Comparison of ENCODE assay signal across 16 cellular contexts in genomic region chr4:153159016-153159415, GRCh38. TPM values are rescaled to one million over a fixed set of nuclear protein-coding genes. Genes with fewer than 3 reads are reported as not detected.
DNase-seq lines count a peak whose midpoint lies in the region; ATAC-seq, FAIRE-seq and TF ChIP-seq lines count a peak whose summit lies in the region.
"Had no signal": no experiment of that assay in that cellular context is flagged by ENCODE, and none has a peak within 500 bp of the region (broad histone marks: within the 10 kb centered on the region; RNA-seq: fewer than 3 reads in every experiment).

No MANE protein-coding gene starts in this region.

- DNase-seq in activated CD4-positive, CD25-positive, alpha-beta regulatory T cell (lab: John Stamatoyannopoulos, UW), result no peak
- DNase-seq in MM.1S (no peak), K562 (ENCODE audit: extremely low read depth in 1 of 4, low spot score in 3 of 4) (no peak), small intestine (peak; percentile 52), foreskin keratinocyte (no peak)
- DNase-seq: activated CD4-positive, alpha-beta T cell treated with anti-CD3 and anti-CD28 coated beads, Interleukin-2, amount 50 U/mL, for 4 hours; activated effector memory CD4-positive, alpha-beta T cell treated with Interleukin-2 at 50 U/mL for 16 hours; esophagus squamous epithelium; NCI-H2107; psoas muscle; uterus had no signal

- H3K9me2 ChIP-seq in MM.1S (replicated peaks; ENCODE audit: insufficient read depth, low read length), result no peaks in the 10 kb centered on the region

- H3K4me2 ChIP-seq in MM.1S (ENCODE audit: low read depth, low read length) (no peak overlapping the region), K562 (ENCODE audit: insufficient read depth, low read length) (no peak overlapping the region)

- H3K36me3 ChIP-seq in MM.1S (replicated peaks; ENCODE audit: insufficient read depth, low read length) (no peaks in the 10 kb centered on the region), K562 (ENCODE audit: control insufficient read depth, insufficient read depth, low read length) (no peaks in the 10 kb centered on the region), small intestine (ENCODE audit: control insufficient read depth in 2 of 2, insufficient read depth in 2 of 2, low read length in 2 of 2) (no peaks in the 10 kb centered on the region)
- H3K36me3 ChIP-seq: cardiac muscle cell, esophagus squamous epithelium, uterus had no signal

- peak; percentile 12 to 19 for ATAC-seq in activated CD4-positive, CD25-positive, alpha-beta regulatory T cell treated with anti-CD3 and anti-CD28 coated beads, Interleukin-2, amount 50 U/mL, for 24 hours
- ATAC-seq in K562, result peak; percentile 23; the same call in 1 of the 3 replicates
- ATAC-seq in GM18858 (IDR thresholded peaks at IDR 0.05; ENCODE audit: unreplicated experiment), result no peak
- ATAC-seq in foreskin keratinocyte, result no peak
- no peak for ATAC-seq in HG03520 (IDR thresholded peaks at IDR 0.05; ENCODE audit: unreplicated experiment)
- ATAC-seq: psoas muscle; stimulated activated memory B cell treated with anti-CD40 and anti-IgM and Interleukin-4, amounts not matched to agents 10 μg/mL and 1 μg/mL and 100 μg/mL, for 72 hours had no signal

- peak; percentile 16; the same call in 1 of the 2 replicates for TF ChIP-seq CTCF in MM.1S (IDR thresholded peaks at IDR 0.05; ENCODE audit: low read length)
- no peak for TF ChIP-seq CTCF in K562 (IDR thresholded peaks at IDR 0.05 in 2 of 3, conservative IDR thresholded peaks at IDR 0.05 in 1 of 3; ENCODE audit: insufficient read depth in 2 of 3, low read depth in 1 of 3, low read length in 3 of 3)
- no peak for TF ChIP-seq CTCF in foreskin keratinocyte (conservative IDR thresholded peaks at IDR 0.05)

- no peaks in the 10 kb centered on the region for H3K79me2 ChIP-seq in MM.1S (ENCODE audit: low read length)
- no peaks in the 10 kb centered on the region for H3K79me2 ChIP-seq in K562 (ENCODE audit: control insufficient read depth, insufficient read depth, low read length)

- H3K4me1 ChIP-seq in MM.1S (ENCODE audit: low read length) (no peaks in the 10 kb centered on the region), K562 (replicated peaks in 1 of 2; ENCODE audit: control insufficient read depth in 2 of 2, insufficient read depth in 2 of 2, low read length in 2 of 2) (peaks cover 0 to 2% of the 10 kb centered on the region in 2 experiments; a peak in 2 of 5 replicates), small intestine (ENCODE audit: control insufficient read depth in 2 of 2, insufficient read depth in 1 of 2, low read depth in 1 of 2, low read length in 1 of 2) (peaks cover 0 to 3% of the 10 kb centered on the region in 2 donors), foreskin keratinocyte (peaks cover 11% of the 10 kb centered on the region)
- H3K4me1 ChIP-seq: psoas muscle had no signal

- no peaks in the 10 kb centered on the region for H4K20me1 ChIP-seq in MM.1S (ENCODE audit: insufficient read depth, low read length)
- no peaks in the 10 kb centered on the region for H4K20me1 ChIP-seq in K562 (replicated peaks; ENCODE audit: control insufficient read depth, insufficient read depth, low read length)

- in situ Hi-C loops in K562 (cut with MboI), result loop anchor here (10.0 kb wide), 1 partner anchor 416 kb away; no protein-coding TSS in a partner anchor

- H3F3A ChIP-seq in MM.1S (ENCODE audit: insufficient read depth, low read length), result no peaks in the 10 kb centered on the region

- no peak for TF ChIP-seq EP300 in K562 (IDR thresholded peaks at IDR 0.05; ENCODE audit: low read length)

- BruUV-seq in K562 (replicated peaks; lab: Mats Ljungman, UMichigan), result no TSS peak

- no peak overlapping the region for H3K4me3 ChIP-seq in MM.1S (ENCODE audit: low read length)
- no peak overlapping the region for H3K4me3 ChIP-seq in K562
- H3K4me3 ChIP-seq in small intestine (ENCODE audit: low read depth in 1 of 2, low read length in 2 of 2), result no peak overlapping the region
- H3K4me3 ChIP-seq: cardiac muscle cell, esophagus squamous epithelium, psoas muscle, uterus had no signal

- no peak overlapping the region for H3K27ac ChIP-seq in MM.1S (ENCODE audit: low read length)
- H3K27ac ChIP-seq in K562 (ENCODE audit: extremely low read depth, low read depth, low read length), result no peak overlapping the region
- no peak overlapping the region for H3K27ac ChIP-seq in small intestine (ENCODE audit: low read depth in 1 of 2, low read length in 1 of 2)
- H3K27ac ChIP-seq in foreskin keratinocyte, result no peak overlapping the region
- H3K27ac ChIP-seq: cardiac muscle cell, esophagus squamous epithelium, psoas muscle had no signal

- intact Hi-C loops in K562 (cut with micrococcal nuclease), result no loop called here

- no peak for TF ChIP-seq RAD21 in K562 (CRISPR knock-in tag; conservative IDR thresholded peaks at IDR 0.05 in 1 of 2, IDR thresholded peaks at IDR 0.05 in 1 of 2)

- FAIRE-seq in K562 (lab: Jason Lieb, UNC) (no peak), small intestine (lab: Jason Lieb, UNC) (no peak)

- POLR2A ChIA-PET in K562 (lab: Yijun Ruan, JAX), result no interaction called here

- H2AFZ ChIP-seq in MM.1S (ENCODE audit: low read length) (no peak overlapping the region), K562 (ENCODE audit: low read depth, low read length) (no peak overlapping the region)

- H3K9me3 ChIP-seq in MM.1S (replicated peaks; ENCODE audit: insufficient read depth, low read length) (no peaks in the 10 kb centered on the region), K562 (replicated peaks; ENCODE audit: control insufficient read depth, insufficient read depth, low read depth, low read length) (no peaks in the 10 kb centered on the region), small intestine (ENCODE audit: control insufficient read depth, low read depth) (no peaks in the 10 kb centered on the region)
- H3K9me3 ChIP-seq: esophagus squamous epithelium, psoas muscle, uterus had no signal

- H3K9ac ChIP-seq in MM.1S (ENCODE audit: low read length) (no peak overlapping the region), K562 (ENCODE audit: insufficient read depth in 1 of 2, low read depth in 2 of 2, low read length in 2 of 2) (no peak overlapping the region)

- CTCF ChIA-PET in K562 (lab: Yijun Ruan, JAX; ENCODE audit: low intra/inter-chr PET ratio), result no interaction called here

- H3K27me3 ChIP-seq in MM.1S (replicated peaks; ENCODE audit: insufficient read depth, low read length), result 0 out of 2 replicates have a peak, but pooled peaks cover 1% of the 10 kb centered on the region
- peaks cover 5 to 16% of the 10 kb centered on the region in 2 experiments; a peak in 4 of 5 replicates for H3K27me3 ChIP-seq in K562 (ENCODE audit: control insufficient read depth in 2 of 2, insufficient read depth in 2 of 2, low read length in 2 of 2)
- H3K27me3 ChIP-seq in small intestine (ENCODE audit: control insufficient read depth in 2 of 2, insufficient read depth in 2 of 2, low read length in 2 of 2), result peaks cover 0 to 2% of the 10 kb centered on the region in 2 donors
- H3K27me3 ChIP-seq in foreskin keratinocyte, result peaks cover 72% of the 10 kb centered on the region
- H3K27me3 ChIP-seq: uterus had no signal

- peaks cover 3% of the 10 kb centered on the region for H3K9me1 ChIP-seq in K562 (ENCODE audit: control insufficient read depth, insufficient read depth, low read length)

- no peak for TF ChIP-seq POLR2A in K562 (conservative IDR thresholded peaks at IDR 0.05)

- 8% methylated on average over 4 of the region's 4 CpGs for WGBS in K562 (ENCODE audit: insufficient coverage, low coverage, missing lambda C conversion rate)
- 21 to 59% (median 31%) methylated on average over 4 of the region's 4 CpGs for WGBS in small intestine, 3 donors

TF ChIP-seq in K562, 482 proteins besides CTCF, POLR2A, EP300 and RAD21:
- TF ChIP-seq ERF (CRISPR knock-in tag; IDR thresholded peaks at IDR 0.05) (no peak), ZNF384 (IDR thresholded peaks at IDR 0.05; ENCODE audit: low read depth, low read length) (0 out of 2 replicates have a peak, but pooled peaks have one; percentile 5), MCM2 (IDR thresholded peaks at IDR 0.05; ENCODE audit: low read depth) (no peak)

RNA-seq across cellular contexts. Expression of gene TRIM2, which starts 45.2 kb away (rescaled TPM):
- 0.56 TPM in 2 replicates for total RNA-seq in K562 (2011; cell fraction: chromatin; rRNA removed; ENCODE audit: low replicate concordance)
- 0.50 and 0.66 TPM in 2 replicates for total RNA-seq in K562 (2011; cell fraction: nucleolus; rRNA removed)
- total RNA-seq in K562 (2011; cell fraction: nucleoplasm; rRNA removed), result 0.69 TPM in 1 of 2 replicates, not detected in the other
- total RNA-seq in K562 (2014; rRNA removed) (0.12 and 0.41 TPM in 2 replicates), K562 (2014; rRNA removed; fragmentation: Illumina TruSeq; extraction: Trizol) (0.10 and 0.18 TPM in 2 replicates), K562 (2015; rRNA removed; fragmentation: Illumina TruSeq; extraction: Trizol) (0.04 TPM in 2 replicates), K562 (2021) (0.09 and 0.16 TPM in 2 replicates), foreskin keratinocyte (7.0 and 9.9 TPM in 2 replicates)
- polyA plus RNA-seq in K562 (2011; rRNA removed) (0.11 and 0.17 TPM in 2 replicates), K562 (2014; fragmentation: Illumina TruSeq; extraction: Trizol) (0.03 and 0.27 TPM in 2 replicates), K562 (2014; fragmentation: Nextera tagmentation; extraction: Ambion mirVana) (under 1 TPM; 0.01 TPM), K562 (2014; rRNA removed) (1.0 TPM in 1 of 2 replicates, not detected in the other), small intestine (10 to 100 TPM; 17.8 to 22.7 (median 21.5) TPM), foreskin keratinocyte (0.91 and 1.8 TPM in 2 replicates)
- polyA plus RNA-seq in K562 (2011; cell fraction: cytosol; rRNA removed), result 0.03 and 0.25 TPM in 2 replicates
- polyA plus RNA-seq in K562 (2011; cell fraction: nucleus; rRNA removed), result 0.39 and 0.46 TPM in 2 replicates
- 0.14 and 0.53 TPM in 2 replicates for polyA plus RNA-seq in K562 (2012)
- polyA minus RNA-seq in K562 (2011; rRNA and poly(A)+ RNA removed), result 0.21 and 0.46 TPM in 2 replicates
- not detected in 2 replicates for polyA minus RNA-seq in K562 (2011; cell fraction: cytosol; rRNA and poly(A)+ RNA removed)
- polyA minus RNA-seq in K562 (2011; cell fraction: nucleus; rRNA and poly(A)+ RNA removed), result 0.13 and 0.33 TPM in 2 replicates

Comparison
In these comparisons a context has a peak if more than half of its experiments do, and no peak if none do; other contexts are left out.
1. ATAC-seq: peak in activated CD4-positive, CD25-positive, alpha-beta regulatory T cell treated with anti-CD3 and anti-CD28 coated beads, Interleukin-2, amount 50 U/mL, for 24 hours (2 of 2) and K562 (single experiment); none in GM18858 (single experiment), foreskin keratinocyte (single experiment) and HG03520 (single experiment).